ENCODE assay signal across 1 cellular context in genomic region chr10:110779489-110779888, GRCh38.
A peak's percentile ranks its signal among the peaks of the same experiment; 100 is the strongest.
TF ChIP-seq lines count a peak whose summit lies in the region.

No MANE protein-coding gene starts in this region.

TF ChIP-seq in GM12878, 131 proteins besides CTCF, POLR2A, EP300 and RAD21:
- TF ChIP-seq PKNOX1 (IDR thresholded peaks at IDR 0.05) (peak; percentile 77), IKZF1 (conservative IDR thresholded peaks at IDR 0.05) (0 out of 2 replicates have a peak, but pooled peaks have one; percentile 26), NFXL1 (IDR thresholded peaks at IDR 0.05; ENCODE audit: borderline replicate concordance) (no peak)
TF ChIP-seq in GM12878: peak in this region for 2.
